ENCODE assay signal across 1 cellular context in genomic region chr22:24703101-24703500, GRCh38.
TF ChIP-seq lines count a peak whose summit lies in the region.

No MANE protein-coding gene starts in this region.

TF ChIP-seq in HepG2, 621 proteins besides CTCF, POLR2A, EP300 and RAD21 (continued from another document and continues in another):
- TF ChIP-seq ZBTB25 (CRISPR knock-in tag; IDR thresholded peaks at IDR 0.05) (peak; percentile 53; the same call in 1 of the 2 replicates), ZFP37 (CRISPR knock-in tag; IDR thresholded peaks at IDR 0.05; ENCODE audit: borderline replicate concordance) (no peak), FOXP4 (CRISPR knock-in tag; IDR thresholded peaks at IDR 0.05) (no peak), ZNF83 (CRISPR knock-in tag; IDR thresholded peaks at IDR 0.05; ENCODE audit: borderline replicate concordance) (no peak), EZH2 (conservative IDR thresholded peaks at IDR 0.05; ENCODE audit: low read depth, low read length) (no peak), SOX6 (IDR thresholded peaks at IDR 0.05) (no peak), SOX6 (CRISPR knock-in tag; IDR thresholded peaks at IDR 0.05) (peak; percentile 69), STAT5B (CRISPR knock-in tag; IDR thresholded peaks at IDR 0.05) (no peak), ZZZ3 (CRISPR knock-in tag; IDR thresholded peaks at IDR 0.05; ENCODE audit: borderline replicate concordance) (no peak), CHD2 (IDR thresholded peaks at IDR 0.05; ENCODE audit: low read depth, low read length) (no peak), ZNF841 (CRISPR knock-in tag; IDR thresholded peaks at IDR 0.05; ENCODE audit: borderline replicate concordance) (no peak), DRAP1 (CRISPR knock-in tag; IDR thresholded peaks at IDR 0.05) (peak; percentile 23; the same call in 1 of the 2 replicates), THRA (CRISPR knock-in tag; IDR thresholded peaks at IDR 0.05; ENCODE audit: borderline replicate concordance) (no peak), BORCS8-MEF2B (CRISPR knock-in tag; IDR thresholded peaks at IDR 0.05) (peak; percentile 69), KDM5B (CRISPR knock-in tag; IDR thresholded peaks at IDR 0.05; ENCODE audit: borderline replicate concordance) (no peak; the same call in 1 of the 2 replicates), YY1 (IDR thresholded peaks at IDR 0.05; ENCODE audit: insufficient read depth, insufficient replicate concordance, low read depth, low read length) (no peak), NR0B2 (CRISPR knock-in tag; IDR thresholded peaks at IDR 0.05) (no peak), ZNF605 (CRISPR knock-in tag; IDR thresholded peaks at IDR 0.05) (peak; percentile 52; the same call in 1 of the 2 replicates), NFYB (CRISPR knock-in tag; IDR thresholded peaks at IDR 0.05) (no peak), ZNF33B (CRISPR knock-in tag; IDR thresholded peaks at IDR 0.05) (no peak), RXRA (CRISPR knock-in tag; IDR thresholded peaks at IDR 0.05) (peak; percentile 59; the same call in 1 of the 2 replicates), ZNF513 (CRISPR knock-in tag; conservative IDR thresholded peaks at IDR 0.05) (no peak), HMGA1 (CRISPR knock-in tag; conservative IDR thresholded peaks at IDR 0.05) (no peak), HNRNPL (IDR thresholded peaks at IDR 0.05; ENCODE audit: low read depth, low read length) (no peak), ZNF646 (CRISPR knock-in tag; IDR thresholded peaks at IDR 0.05) (no peak), TAF15 (IDR thresholded peaks at IDR 0.05; ENCODE audit: low read depth, low read length, poor library complexity, severe bottlenecking) (no peak), ZNF703 (CRISPR knock-in tag; IDR thresholded peaks at IDR 0.05; ENCODE audit: borderline replicate concordance) (no peak), NFKBIZ (CRISPR knock-in tag; IDR thresholded peaks at IDR 0.05) (peak; percentile 61; the same call in 1 of the 2 replicates), HDAC1 (CRISPR knock-in tag; IDR thresholded peaks at IDR 0.05) (no peak; the same call in 1 of the 2 replicates), ZMYM2 (CRISPR knock-in tag; IDR thresholded peaks at IDR 0.05) (peak; percentile 29; the same call in 1 of the 2 replicates), ZSCAN9 (CRISPR knock-in tag; IDR thresholded peaks at IDR 0.05; ENCODE audit: borderline replicate concordance) (peak; percentile 88), TEAD2 (CRISPR knock-in tag; IDR thresholded peaks at IDR 0.05) (no peak), HNF4A (CRISPR knock-in tag; IDR thresholded peaks at IDR 0.05) (peak; percentile 52; the same call in 1 of the 2 replicates), PRPF4 (IDR thresholded peaks at IDR 0.05; ENCODE audit: low read depth, low read length, poor library complexity, severe bottlenecking) (no peak), PLSCR1 (CRISPR knock-in tag; IDR thresholded peaks at IDR 0.05; ENCODE audit: borderline replicate concordance) (no peak), ZNF614 (CRISPR knock-in tag; IDR thresholded peaks at IDR 0.05; ENCODE audit: borderline replicate concordance) (no peak)
- TF ChIP-seq, protein P1, sequence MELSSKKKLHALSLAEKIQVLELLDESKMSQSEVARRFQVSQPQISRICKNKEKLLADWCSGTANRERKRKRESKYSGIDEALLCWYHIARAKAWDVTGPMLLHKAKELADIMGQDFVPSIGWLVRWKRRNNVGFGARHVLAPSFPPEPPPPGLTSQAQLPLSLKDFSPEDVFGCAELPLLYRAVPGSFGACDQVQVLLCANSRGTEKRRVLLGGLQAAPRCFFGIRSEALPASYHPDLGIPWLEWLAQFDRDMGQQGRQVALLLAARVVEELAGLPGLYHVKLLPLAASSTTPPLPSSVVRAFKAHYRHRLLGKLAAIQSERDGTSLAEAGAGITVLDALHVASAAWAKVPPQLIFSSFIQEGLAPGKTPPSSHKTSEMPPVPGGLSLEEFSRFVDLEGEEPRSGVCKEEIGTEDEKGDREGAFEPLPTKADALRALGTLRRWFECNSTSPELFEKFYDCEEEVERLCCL (CRISPR knock-in tag; IDR thresholded peaks at IDR 0.05; ENCODE audit: borderline replicate concordance): no peak
- TF ChIP-seq, protein P2, sequence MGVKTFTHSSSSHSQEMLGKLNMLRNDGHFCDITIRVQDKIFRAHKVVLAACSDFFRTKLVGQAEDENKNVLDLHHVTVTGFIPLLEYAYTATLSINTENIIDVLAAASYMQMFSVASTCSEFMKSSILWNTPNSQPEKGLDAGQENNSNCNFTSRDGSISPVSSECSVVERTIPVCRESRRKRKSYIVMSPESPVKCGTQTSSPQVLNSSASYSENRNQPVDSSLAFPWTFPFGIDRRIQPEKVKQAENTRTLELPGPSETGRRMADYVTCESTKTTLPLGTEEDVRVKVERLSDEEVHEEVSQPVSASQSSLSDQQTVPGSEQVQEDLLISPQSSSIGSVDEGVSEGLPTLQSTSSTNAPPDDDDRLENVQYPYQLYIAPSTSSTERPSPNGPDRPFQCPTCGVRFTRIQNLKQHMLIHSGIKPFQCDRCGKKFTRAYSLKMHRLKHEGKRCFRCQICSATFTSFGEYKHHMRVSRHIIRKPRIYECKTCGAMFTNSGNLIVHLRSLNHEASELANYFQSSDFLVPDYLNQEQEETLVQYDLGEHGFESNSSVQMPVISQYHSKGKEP (CRISPR knock-in tag; IDR thresholded peaks at IDR 0.05): no peak
- TF ChIP-seq, protein P3, sequence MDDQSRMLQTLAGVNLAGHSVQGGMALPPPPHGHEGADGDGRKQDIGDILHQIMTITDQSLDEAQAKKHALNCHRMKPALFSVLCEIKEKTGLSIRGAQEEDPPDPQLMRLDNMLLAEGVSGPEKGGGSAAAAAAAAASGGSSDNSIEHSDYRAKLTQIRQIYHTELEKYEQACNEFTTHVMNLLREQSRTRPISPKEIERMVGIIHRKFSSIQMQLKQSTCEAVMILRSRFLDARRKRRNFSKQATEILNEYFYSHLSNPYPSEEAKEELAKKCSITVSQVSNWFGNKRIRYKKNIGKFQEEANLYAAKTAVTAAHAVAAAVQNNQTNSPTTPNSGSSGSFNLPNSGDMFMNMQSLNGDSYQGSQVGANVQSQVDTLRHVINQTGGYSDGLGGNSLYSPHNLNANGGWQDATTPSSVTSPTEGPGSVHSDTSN (CRISPR knock-in tag; IDR thresholded peaks at IDR 0.05; ENCODE audit: borderline replicate concordance): no peak
